In the genomic region with DNA sequence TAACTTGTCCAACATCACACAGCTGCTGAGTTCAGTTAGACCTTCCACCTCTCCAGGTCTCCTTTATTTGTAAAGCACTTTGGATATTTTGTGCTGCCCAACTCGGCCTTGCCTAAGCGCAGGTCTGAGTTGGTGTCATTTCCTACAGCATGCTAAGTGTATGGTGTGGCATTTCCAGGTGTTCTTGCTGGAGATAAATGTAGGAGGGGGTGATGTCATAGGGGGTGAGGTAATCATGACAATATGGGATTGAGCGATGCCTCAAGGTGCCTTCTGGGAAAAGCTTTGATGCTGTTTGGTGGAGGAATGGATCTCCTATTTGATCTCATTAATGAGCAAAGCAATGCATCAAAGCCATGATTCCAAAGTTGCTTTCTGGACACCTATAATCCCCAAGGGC, we compare ENCODE assay signal across 1 cellular context.
TF ChIP-seq lines count a peak whose summit lies in the region.

No MANE protein-coding gene starts in this region.

TF ChIP-seq in HEK293, 187 proteins besides CTCF, POLR2A, EP300 and RAD21 (continued from another document):
- TF ChIP-seq, protein P1, sequence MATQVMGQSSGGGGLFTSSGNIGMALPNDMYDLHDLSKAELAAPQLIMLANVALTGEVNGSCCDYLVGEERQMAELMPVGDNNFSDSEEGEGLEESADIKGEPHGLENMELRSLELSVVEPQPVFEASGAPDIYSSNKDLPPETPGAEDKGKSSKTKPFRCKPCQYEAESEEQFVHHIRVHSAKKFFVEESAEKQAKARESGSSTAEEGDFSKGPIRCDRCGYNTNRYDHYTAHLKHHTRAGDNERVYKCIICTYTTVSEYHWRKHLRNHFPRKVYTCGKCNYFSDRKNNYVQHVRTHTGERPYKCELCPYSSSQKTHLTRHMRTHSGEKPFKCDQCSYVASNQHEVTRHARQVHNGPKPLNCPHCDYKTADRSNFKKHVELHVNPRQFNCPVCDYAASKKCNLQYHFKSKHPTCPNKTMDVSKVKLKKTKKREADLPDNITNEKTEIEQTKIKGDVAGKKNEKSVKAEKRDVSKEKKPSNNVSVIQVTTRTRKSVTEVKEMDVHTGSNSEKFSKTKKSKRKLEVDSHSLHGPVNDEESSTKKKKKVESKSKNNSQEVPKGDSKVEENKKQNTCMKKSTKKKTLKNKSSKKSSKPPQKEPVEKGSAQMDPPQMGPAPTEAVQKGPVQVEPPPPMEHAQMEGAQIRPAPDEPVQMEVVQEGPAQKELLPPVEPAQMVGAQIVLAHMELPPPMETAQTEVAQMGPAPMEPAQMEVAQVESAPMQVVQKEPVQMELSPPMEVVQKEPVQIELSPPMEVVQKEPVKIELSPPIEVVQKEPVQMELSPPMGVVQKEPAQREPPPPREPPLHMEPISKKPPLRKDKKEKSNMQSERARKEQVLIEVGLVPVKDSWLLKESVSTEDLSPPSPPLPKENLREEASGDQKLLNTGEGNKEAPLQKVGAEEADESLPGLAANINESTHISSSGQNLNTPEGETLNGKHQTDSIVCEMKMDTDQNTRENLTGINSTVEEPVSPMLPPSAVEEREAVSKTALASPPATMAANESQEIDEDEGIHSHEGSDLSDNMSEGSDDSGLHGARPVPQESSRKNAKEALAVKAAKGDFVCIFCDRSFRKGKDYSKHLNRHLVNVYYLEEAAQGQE (tag by site-specific recombination; IDR thresholded peaks at IDR 0.05), result no peak
- 0 out of 2 replicates have a peak, but pooled peaks have one; percentile 26 for TF ChIP-seq ZNF366 (tag by site-specific recombination; conservative IDR thresholded peaks at IDR 0.05)
- TF ChIP-seq ZNF292 (tag by site-specific recombination; IDR thresholded peaks at IDR 0.05; ENCODE audit: borderline replicate concordance, low read depth), result no peak
- no peak for TF ChIP-seq ZNF426 (tag by site-specific recombination; IDR thresholded peaks at IDR 0.05)
- TF ChIP-seq, protein P2, sequence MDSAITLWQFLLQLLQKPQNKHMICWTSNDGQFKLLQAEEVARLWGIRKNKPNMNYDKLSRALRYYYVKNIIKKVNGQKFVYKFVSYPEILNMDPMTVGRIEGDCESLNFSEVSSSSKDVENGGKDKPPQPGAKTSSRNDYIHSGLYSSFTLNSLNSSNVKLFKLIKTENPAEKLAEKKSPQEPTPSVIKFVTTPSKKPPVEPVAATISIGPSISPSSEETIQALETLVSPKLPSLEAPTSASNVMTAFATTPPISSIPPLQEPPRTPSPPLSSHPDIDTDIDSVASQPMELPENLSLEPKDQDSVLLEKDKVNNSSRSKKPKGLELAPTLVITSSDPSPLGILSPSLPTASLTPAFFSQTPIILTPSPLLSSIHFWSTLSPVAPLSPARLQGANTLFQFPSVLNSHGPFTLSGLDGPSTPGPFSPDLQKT (IDR thresholded peaks at IDR 0.05; ENCODE audit: borderline replicate concordance, low read depth, low read length), result no peak
- no peak for TF ChIP-seq ZNF121 (tag by site-specific recombination; IDR thresholded peaks at IDR 0.05)
- TF ChIP-seq ZNF2 (tag by site-specific recombination; IDR thresholded peaks at IDR 0.05), result no peak
- no peak for TF ChIP-seq ZBTB1 (tag by site-specific recombination; IDR thresholded peaks at IDR 0.05)
